8 cellular contexts compared by ENCODE assay signal in genomic region chr15:78149805-78150751, GRCh38. TPM values are rescaled to one million over a fixed set of nuclear protein-coding genes. Genes with fewer than 3 reads are reported as not detected.
DNase-seq lines count a peak whose midpoint lies in the region; ATAC-seq and TF ChIP-seq lines count a peak whose summit lies in the region.

No MANE protein-coding gene starts in this region.

- peaks cover 10% of the 10 kb centered on the region for H3K36me3 Mint-ChIP-seq in T-cell

- no peaks in the 10 kb centered on the region for H3K9me3 Mint-ChIP-seq in T-cell

- CTCF ChIA-PET in T-cell (lab: Charles Lee): interaction anchor here (0.9 to 1.4 kb wide), 3 partner anchors 8 to 46 kb away, joined by 4 to 10 read pairs (median 4); partner anchors contain the start of gene CIB2 (in 1 of the 2)

- H3K27me3 Mint-ChIP-seq in T-cell: no peaks in the 10 kb centered on the region

- peak overlapping the region; percentile 71 for H2AFZ ChIP-seq in parathyroid adenoma

- POLR2A ChIA-PET in T-cell (lab: Charles Lee): interaction anchor here in 1 of 2 donors (0.6 kb wide), 1 partner anchor 53 kb away, joined by 3 read pairs; no protein-coding TSS in a partner anchor

- H3K4me1 ChIP-seq in parathyroid adenoma: no peaks in the 10 kb centered on the region

- no peak for ATAC-seq in T-cell (replicated peaks in 1 of 4)

- peak overlapping the region; percentile 87 for H3K4me3 ChIP-seq in HL-60 (replicated peaks; ENCODE audit: insufficient read depth, low read length)
- peak overlapping the region; percentile 66 for H3K4me3 ChIP-seq in parathyroid adenoma (ENCODE audit: low read depth, low read length)

- H3K4me3 Mint-ChIP-seq in T-cell: peak overlapping the region; percentile 91 to 94 (median 93)

- H3K4me1 Mint-ChIP-seq in T-cell: peaks cover 36 to 46% (median 40%) of the 10 kb centered on the region in 3 donors

- H3K27ac ChIP-seq in HL-60 (replicated peaks) (peak overlapping the region; percentile 53), parathyroid adenoma (peak overlapping the region; percentile 75)

- no peaks in the 10 kb centered on the region for H3K36me3 ChIP-seq in parathyroid adenoma (ENCODE audit: control insufficient read depth, insufficient read depth, low read length)

- no peaks in the 10 kb centered on the region for H3K9me3 ChIP-seq in parathyroid adenoma (ENCODE audit: control insufficient read depth, low read length)

- no peak overlapping the region for H3K9ac ChIP-seq in parathyroid adenoma

- peaks cover 12% of the 10 kb centered on the region for H3K79me2 ChIP-seq in parathyroid adenoma

- H3K27ac Mint-ChIP-seq in T-cell: peak overlapping the region; percentile 63 to 86

- H3K4me2 ChIP-seq in parathyroid adenoma (ENCODE audit: low read length): peak overlapping the region; percentile 98

- TF ChIP-seq CTCF in HL-60 (IDR thresholded peaks at IDR 0.05; ENCODE audit: insufficient read depth, low read length): no peak
- TF ChIP-seq CTCF in parathyroid adenoma (IDR thresholded peaks at IDR 0.05): no peak

- DNase-seq in NCI-H1417 (lab: John Stamatoyannopoulos, UW) (peak; percentile 52 to 84 (median 80)), NCI-H1417 treated with DMSO at 0.1 percent for 48 hours (lab: John Stamatoyannopoulos, UW) (no peak), HL-60 (ENCODE audit: low read depth in 1 of 2, low spot score in 1 of 2) (no peak), T-cell (no peak), foreskin melanocyte (peak; percentile 10), NCI-H1048 (lab: John Stamatoyannopoulos, UW) (no peak), AG08396 (ENCODE audit: low spot score) (no peak)

- no peaks in the 10 kb centered on the region for H3K27me3 ChIP-seq in HL-60 (ENCODE audit: insufficient read depth, poor library complexity, severe bottlenecking)
- H3K27me3 ChIP-seq in parathyroid adenoma (ENCODE audit: control insufficient read depth, insufficient read depth, low read length): no peaks in the 10 kb centered on the region

RNA-seq across cellular contexts. Expression of gene IDH3A, which starts 0.9 kb away (rescaled TPM):
- 10 to 100 TPM; 40.3 to 64.7 (median 48.5) TPM for total RNA-seq in T-cell

RNA-seq across cellular contexts. Expression of gene CIB2, which starts 18.8 kb away (rescaled TPM):
- 1 to 10 TPM in 4 of 5 donors, under 1 TPM in 1; 0.72 to 2.8 (median 2.0) TPM for total RNA-seq in T-cell

RNA-seq across cellular contexts. Expression of gene SH2D7, which starts 57.7 kb away (rescaled TPM):
- total RNA-seq in T-cell: not detected

Comparison
In these comparisons a context has a peak if more than half of its experiments do, and no peak if none do; other contexts are left out.
1. DNase-seq: peak in NCI-H1417 (3 of 3) and foreskin melanocyte (single experiment); none in NCI-H1417 treated with DMSO at 0.1 percent for 48 hours (single experiment), HL-60 (0 of 2), T-cell (0 of 34), NCI-H1048 (single experiment) and AG08396 (single experiment).